8 cellular contexts compared by ENCODE assay signal in the genomic region with DNA sequence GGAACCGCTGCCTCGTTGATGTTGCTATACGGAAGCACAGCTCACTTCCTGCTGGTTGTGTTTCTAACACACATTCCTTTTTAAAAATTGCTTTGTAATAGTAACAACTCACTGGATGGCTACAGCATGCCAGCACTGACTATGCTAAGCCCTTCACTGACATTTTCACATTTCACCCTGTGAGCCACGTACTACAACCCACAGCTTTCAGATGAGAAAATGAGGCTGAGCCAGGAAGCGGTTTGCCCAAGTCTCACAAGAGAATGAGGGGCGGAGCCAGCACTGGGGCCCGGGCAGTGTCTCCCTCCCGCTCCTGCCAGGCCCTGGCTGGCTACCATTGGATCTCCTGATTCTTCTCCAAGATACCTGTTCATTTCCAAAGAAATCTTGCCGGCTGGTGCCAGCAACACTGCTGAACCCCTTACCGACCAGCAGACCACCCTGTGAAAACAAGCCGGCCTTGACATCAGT. TPM values are rescaled to one million over a fixed set of nuclear protein-coding genes. Genes with fewer than 3 reads are reported as not detected.
DNase-seq lines count a peak whose midpoint lies in the region; ATAC-seq and TF ChIP-seq lines count a peak whose summit lies in the region.

No MANE protein-coding gene starts in this region.

- intact Hi-C loops in PC-3 (cut with micrococcal nuclease) = no loop called here

- ATAC-seq in SK-N-SH treated with all-trans-retinoic acid at 6 μM for 48 hours (peak; percentile 56), HG03103 (IDR thresholded peaks at IDR 0.05; ENCODE audit: low read depth, unreplicated experiment) (peak; percentile 82), PC-3 (peak; percentile 53)

- H3K9ac ChIP-seq in SK-N-SH (no peak overlapping the region), PC-3 (ENCODE audit: low read length) (no peak overlapping the region), parathyroid adenoma (no peak overlapping the region)

- TF ChIP-seq EP300 in SK-N-SH (IDR thresholded peaks at IDR 0.05; ENCODE audit: borderline replicate concordance in 1 of 2, low read depth in 1 of 2, low read length in 1 of 2) = no peak
- TF ChIP-seq EP300 in tibial nerve (IDR thresholded peaks at IDR 0.05) = peak in 1 of 2 donors; percentile 16

- DNase-seq in SK-N-SH (no peak), PC-3 (peak; percentile 8), fibroblast of villous mesenchyme (ENCODE audit: low read depth) (peak; percentile 79), tibial nerve (ENCODE audit: low spot score in 2 of 2) (peak; percentile 40 to 56)
- peak; percentile 67 to 70 for DNase-seq in activated T-helper 1 cell treated with anti-CD3 and anti-CD28 coated beads, Interleukin-2, amount 50 U/mL, for 16 hours (ENCODE audit: low read depth in 1 of 2, low spot score in 1 of 2)

- H3K4me2 ChIP-seq in SK-N-SH (no peak overlapping the region), PC-3 (ENCODE audit: low read length) (no peak overlapping the region), parathyroid adenoma (ENCODE audit: low read length) (peak overlapping the region; percentile 59)

- H3K36me3 ChIP-seq in SK-N-SH (replicated peaks in 1 of 2; ENCODE audit: control insufficient read depth in 1 of 2, insufficient read depth in 2 of 2, low read length in 1 of 2) (peaks cover 3 to 23% of the 10 kb centered on the region in 2 experiments), PC-3 (ENCODE audit: low read depth, low read length) (peaks cover 4% of the 10 kb centered on the region; the same call in 1 of the 2 replicates), parathyroid adenoma (ENCODE audit: control insufficient read depth, insufficient read depth, low read length) (no peaks in the 10 kb centered on the region), tibial nerve (peaks cover 0 to 34% (median 3%) of the 10 kb centered on the region in 3 donors)

- CTCF ChIA-PET in SK-N-SH (lab: Yijun Ruan, JAX) (interaction anchor here (0.7 to 1.3 kb wide), 2 partner anchors 52 to 98 kb away, joined by 3 to 4 read pairs; partner anchors contain the start of gene PLPP7), PC-3 (lab: Charles Lee) (no interaction called here)

- TF ChIP-seq POLR2A in tibial nerve (IDR thresholded peaks at IDR 0.05) = no peak

- BruUV-seq in PC-3 (replicated peaks; lab: Mats Ljungman, UMichigan) = no TSS peak

- H3K4me1 ChIP-seq in SK-N-SH (ENCODE audit: control insufficient read depth in 1 of 2, insufficient read depth in 2 of 2, low read depth in 1 of 2, low read length in 1 of 2) = peaks cover 0 to 45% of the 10 kb centered on the region in 2 experiments; a peak in 1 of 4 replicates
- no peaks in the 10 kb centered on the region for H3K4me1 ChIP-seq in PC-3 (ENCODE audit: insufficient read depth, low read length)
- peaks cover 5% of the 10 kb centered on the region for H3K4me1 ChIP-seq in parathyroid adenoma
- H3K4me1 ChIP-seq in tibial nerve = peaks cover 0 to 19% (median 11%) of the 10 kb centered on the region in 4 donors

- H4K20me1 ChIP-seq in SK-N-SH (ENCODE audit: insufficient read depth) (no peaks in the 10 kb centered on the region), PC-3 (ENCODE audit: low read length) (no peaks in the 10 kb centered on the region)

- H3K9me2 ChIP-seq in SK-N-SH = no peaks in the 10 kb centered on the region
- H3K9me2 ChIP-seq in PC-3 (replicated peaks; ENCODE audit: low read length) = no peaks in the 10 kb centered on the region

- H2AFZ ChIP-seq in SK-N-SH (ENCODE audit: low read depth) (no peak overlapping the region), PC-3 (ENCODE audit: low read length) (no peak overlapping the region), parathyroid adenoma (peak overlapping the region; percentile 73)

- H3F3A ChIP-seq in SK-N-SH (replicated peaks; ENCODE audit: insufficient read depth) (no peaks in the 10 kb centered on the region), PC-3 (ENCODE audit: low read length, unreplicated experiment) (no peaks in the 10 kb centered on the region)

- TF ChIP-seq CTCF in SK-N-SH (IDR thresholded peaks at IDR 0.05) (no peak), PC-3 (conservative IDR thresholded peaks at IDR 0.05; ENCODE audit: low read depth, low read length) (no peak), fibroblast of villous mesenchyme (IDR thresholded peaks at IDR 0.05; ENCODE audit: insufficient read depth, low read depth, low read length) (no peak), parathyroid adenoma (IDR thresholded peaks at IDR 0.05) (no peak), tibial nerve (IDR thresholded peaks at IDR 0.05) (no peak)

- H3K4me3 ChIP-seq in SK-N-SH (ENCODE audit: low read depth in 2 of 2, low read length in 1 of 2) (no peak overlapping the region), PC-3 (ENCODE audit: low read length) (no peak overlapping the region), fibroblast of villous mesenchyme (ENCODE audit: low read depth, low read length) (no peak overlapping the region), parathyroid adenoma (ENCODE audit: low read depth, low read length) (peak overlapping the region; percentile 5), tibial nerve (peak overlapping the region in 1 of 4 donors; percentile 16)

- TF ChIP-seq RAD21 in SK-N-SH (IDR thresholded peaks at IDR 0.05; ENCODE audit: low read length) = no peak

- 89% methylated on average over 10 of the region's 11 CpGs for WGBS in SK-N-SH (ENCODE audit: low lambda C conversion rate)
- whole genome bisulfite sequencing in tibial nerve, 2 donors = 18 to 23% methylated on average over 11 of the region's 11 CpGs

- H3K27me3 ChIP-seq in SK-N-SH (ENCODE audit: insufficient read depth) (no peaks in the 10 kb centered on the region), PC-3 (ENCODE audit: low read length) (no peaks in the 10 kb centered on the region), parathyroid adenoma (ENCODE audit: control insufficient read depth, insufficient read depth, low read length) (no peaks in the 10 kb centered on the region), tibial nerve (peaks cover 0 to 11% of the 10 kb centered on the region in 2 donors)

- H3K79me2 ChIP-seq in SK-N-SH (ENCODE audit: insufficient read depth) (no peaks in the 10 kb centered on the region), PC-3 (ENCODE audit: low read length) (no peaks in the 10 kb centered on the region), parathyroid adenoma (no peaks in the 10 kb centered on the region)

- POLR2A ChIA-PET in SK-N-SH (lab: Yijun Ruan, JAX) = no interaction called here
- POLR2A ChIA-PET in PC-3 (lab: Charles Lee; ENCODE audit: unreplicated experiment) = no interaction called here

- no peak overlapping the region for H3K27ac ChIP-seq in SK-N-SH (ENCODE audit: low read depth in 2 of 2, low read length in 1 of 2)
- no peak overlapping the region for H3K27ac ChIP-seq in PC-3 (ENCODE audit: low read length)
- no peak overlapping the region for H3K27ac ChIP-seq in parathyroid adenoma
- peak overlapping the region in 3 of 4 donors; percentile 38 to 71 (median 49) for H3K27ac ChIP-seq in tibial nerve

- H3K9me3 ChIP-seq in SK-N-SH = no peaks in the 10 kb centered on the region
- no peaks in the 10 kb centered on the region for H3K9me3 ChIP-seq in PC-3 (ENCODE audit: low read length)
- H3K9me3 ChIP-seq in parathyroid adenoma (ENCODE audit: control insufficient read depth, low read length) = no peaks in the 10 kb centered on the region
- peaks cover 0 to 3% (median 0%) of the 10 kb centered on the region in 4 donors for H3K9me3 ChIP-seq in tibial nerve

TF ChIP-seq in SK-N-SH treated with all-trans-retinoic acid at 6 μM for 48 hours, 23 proteins besides CTCF, POLR2A, EP300 and RAD21 (continues in another document):
- TF ChIP-seq TCF4 (CRISPR knock-in tag; IDR thresholded peaks at IDR 0.05; ENCODE audit: borderline replicate concordance) = no peak
- no peak for TF ChIP-seq CREB5 (CRISPR knock-in tag; IDR thresholded peaks at IDR 0.05; ENCODE audit: low read depth)
- TF ChIP-seq ZC3H10 (CRISPR knock-in tag; IDR thresholded peaks at IDR 0.05) = no peak
- TF ChIP-seq TOX (CRISPR knock-in tag; IDR thresholded peaks at IDR 0.05; ENCODE audit: borderline replicate concordance) = no peak
- no peak for TF ChIP-seq SNAI2 (CRISPR knock-in tag; IDR thresholded peaks at IDR 0.05)

TF ChIP-seq in SK-N-SH, 30 proteins besides CTCF, POLR2A, EP300 and RAD21 (continues in another document):
- TF ChIP-seq RFX5 (IDR thresholded peaks at IDR 0.05; ENCODE audit: low read length) (no peak), ZBTB33 (IDR thresholded peaks at IDR 0.05; ENCODE audit: borderline replicate concordance, low read depth) (no peak), FOSL2 (IDR thresholded peaks at IDR 0.05; ENCODE audit: borderline replicate concordance, low read depth) (no peak), FOXM1 (IDR thresholded peaks at IDR 0.05; ENCODE audit: low read depth) (no peak), SIN3A (IDR thresholded peaks at IDR 0.05; ENCODE audit: borderline replicate concordance, low read depth, low read length) (no peak), GABPA (IDR thresholded peaks at IDR 0.05; ENCODE audit: low read depth) (no peak), RXRA (IDR thresholded peaks at IDR 0.05; ENCODE audit: borderline replicate concordance, low read depth) (no peak), TEAD4 (IDR thresholded peaks at IDR 0.05; ENCODE audit: borderline replicate concordance, insufficient read depth) (no peak)

RNA-seq across cellular contexts. Expression of gene FAM78A, which starts 38.3 kb away (rescaled TPM):
- 1.0 and 1.5 TPM in 2 replicates for polyA plus RNA-seq in SK-N-SH (2012; rRNA removed)
- 0.37 and 1.1 TPM in 2 replicates for polyA plus RNA-seq in SK-N-SH (2012; cell fraction: cytosol; rRNA removed)
- 1.00 and 1.3 TPM in 2 replicates for polyA plus RNA-seq in SK-N-SH (2012; cell fraction: nucleus; rRNA removed)
- total RNA-seq in PC-3 (2014; rRNA removed) (0.07 and 0.40 TPM in 2 replicates), fibroblast of villous mesenchyme (under 0.01 and 0.43 TPM in 2 replicates), tibial nerve (1 to 10 TPM; 2.5 to 4.8 (median 4.2) TPM)

RNA-seq across cellular contexts. Expression of gene PLPP7, which starts 51.6 kb away (rescaled TPM):
- polyA plus RNA-seq in SK-N-SH (2012; rRNA removed) = 8.6 and 8.8 TPM in 2 replicates
- polyA plus RNA-seq in SK-N-SH (2012; cell fraction: cytosol; rRNA removed) = 4.0 and 6.4 TPM in 2 replicates
- 8.9 and 10.5 TPM in 2 replicates for polyA plus RNA-seq in SK-N-SH (2012; cell fraction: nucleus; rRNA removed)
- 0.98 TPM in 1 of 2 replicates, not detected in the other for total RNA-seq in PC-3 (2014; rRNA removed)
- 8.2 and 10.0 TPM in 2 replicates for total RNA-seq in fibroblast of villous mesenchyme
- total RNA-seq in tibial nerve = 10 to 100 TPM; 14.4 to 24.6 (median 21.5) TPM

Comparison
In these comparisons a context has a peak if more than half of its experiments do, and no peak if none do; other contexts are left out.
1. H3K27ac ChIP-seq: peak in tibial nerve (3 of 4); none in SK-N-SH (0 of 2), PC-3 (single experiment) and parathyroid adenoma (single experiment).
2. Peak in every context shown above with its lines, with median percentiles within 50 percentile points of each other: ATAC-seq.